13 cellular contexts compared by ENCODE assay signal in genomic region chr1:54095543-54096286, GRCh38. TPM values are rescaled to one million over a fixed set of nuclear protein-coding genes. Genes with fewer than 3 reads are reported as not detected.
A peak's percentile ranks its signal among the peaks of the same experiment; 100 is the strongest.
DNase-seq lines count a peak whose midpoint lies in the region; ATAC-seq and TF ChIP-seq lines count a peak whose summit lies in the region.
"Had no signal": no experiment of that assay in that cellular context is flagged by ENCODE, and none has a peak within 500 bp of the region (broad histone marks: within the 10 kb centered on the region; RNA-seq: fewer than 3 reads in every experiment).

No MANE protein-coding gene starts in this region.

- H3K36me3 Mint-ChIP-seq in effector memory CD8-positive, alpha-beta T cell (ENCODE audit: insufficient read depth): no peaks in the 10 kb centered on the region
- H3K36me3 Mint-ChIP-seq in natural killer cell: peaks cover 6% of the 10 kb centered on the region

- ATAC-seq in effector memory CD8-positive, alpha-beta T cell (replicated peaks): no peak
- ATAC-seq in natural killer cell: peak; percentile 55 to 91 (median 69)

- H3K9me3 Mint-ChIP-seq in effector memory CD8-positive, alpha-beta T cell: no peaks in the 10 kb centered on the region
- H3K9me3 Mint-ChIP-seq in natural killer cell: no peaks in the 10 kb centered on the region
- H3K9me3 Mint-ChIP-seq: activated CD4-positive, alpha-beta T cell treated with anti-CD3 and anti-CD28 coated beads, Interleukin-2, amount 10 ng/mL, durations not matched to agents 7 days and 5 days; CD4-positive, CD25-positive, alpha-beta regulatory T cell had no signal

- H3K4me1 Mint-ChIP-seq in effector memory CD8-positive, alpha-beta T cell (ENCODE audit: low read depth in 2 of 2): peaks cover 0 to 4% of the 10 kb centered on the region in 2 donors
- peaks cover 0 to 6% of the 10 kb centered on the region in 2 donors for H3K4me1 Mint-ChIP-seq in natural killer cell

- H3K27ac Mint-ChIP-seq in effector memory CD8-positive, alpha-beta T cell: peak overlapping the region; percentile 15 to 66
- peak overlapping the region; percentile 37 to 56 for H3K27ac Mint-ChIP-seq in natural killer cell
- H3K27ac Mint-ChIP-seq: activated CD4-positive, alpha-beta T cell treated with anti-CD3 and anti-CD28 coated beads, Interleukin-2, amount 10 ng/mL, durations not matched to agents 7 days and 5 days had no signal

- peak; percentile 90 for DNase-seq in DMS153 (lab: John Stamatoyannopoulos, UW)
- peak; percentile 79 for DNase-seq in NCI-H69 (lab: John Stamatoyannopoulos, UW)
- DNase-seq in effector memory CD8-positive, alpha-beta T cell: no peak
- DNase-seq in natural killer cell: no peak
- no peak for DNase-seq in DMS53 (lab: John Stamatoyannopoulos, UW)
- no peak for DNase-seq in cerebellum (ENCODE audit: low spot score)
- DNase-seq in midbrain (lab: John Stamatoyannopoulos, UW): no peak
- no peak for DNase-seq in SW 1271 (lab: John Stamatoyannopoulos, UW)
- DNase-seq: activated CD4-positive, alpha-beta T cell treated with anti-CD3 and anti-CD28 coated beads, Interleukin-2, amount 10 ng/mL, durations not matched to agents 7 days and 5 days; activated naive CD4-positive, alpha-beta T cell treated with Interleukin-2 at 50 U/mL for 16 hours; CD4-positive, CD25-positive, alpha-beta regulatory T cell; NCI-H187 had no signal

- intact Hi-C loops in natural killer cell (cut with micrococcal nuclease): no loop called here

- H3K4me3 Mint-ChIP-seq in effector memory CD8-positive, alpha-beta T cell: no peak overlapping the region
- no peak overlapping the region for H3K4me3 Mint-ChIP-seq in natural killer cell
- H3K4me3 Mint-ChIP-seq: activated CD4-positive, alpha-beta T cell treated with anti-CD3 and anti-CD28 coated beads, Interleukin-2, amount 10 ng/mL, durations not matched to agents 7 days and 5 days; CD4-positive, CD25-positive, alpha-beta regulatory T cell had no signal

- no peaks in the 10 kb centered on the region for H3K27me3 Mint-ChIP-seq in effector memory CD8-positive, alpha-beta T cell
- H3K27me3 Mint-ChIP-seq in natural killer cell (ENCODE audit: low read depth in 2 of 2): no peaks in the 10 kb centered on the region
- H3K27me3 Mint-ChIP-seq: activated CD4-positive, alpha-beta T cell treated with anti-CD3 and anti-CD28 coated beads, Interleukin-2, amount 10 ng/mL, durations not matched to agents 7 days and 5 days; CD4-positive, CD25-positive, alpha-beta regulatory T cell had no signal

- TF ChIP-seq CTCF in natural killer cell (IDR thresholded peaks at IDR 0.05): no peak

RNA-seq across cellular contexts. Expression of gene TCEANC2, which starts 42.3 kb away (rescaled TPM):
- 1 to 10 TPM; 5.1 to 9.5 (median 7.3) TPM for total RNA-seq in natural killer cell
- total RNA-seq in cerebellum: 7.8 TPM

RNA-seq across cellular contexts. Expression of gene TMEM59, which starts 42.7 kb away (rescaled TPM):
- total RNA-seq in natural killer cell (100 to 1,000 TPM; 187 to 202 (median 199) TPM), cerebellum (72.4 TPM)

RNA-seq across cellular contexts. Expression of gene CDCP2, which starts 57.1 kb away (rescaled TPM):
- under 1 TPM in 1 of 3 donors, not detected in 2; 0.30 TPM for total RNA-seq in natural killer cell
- total RNA-seq in cerebellum: not detected
- total RNA-seq: activated CD4-positive, alpha-beta T cell treated with anti-CD3 and anti-CD28 coated beads, Interleukin-2, amount 10 ng/mL, durations not matched to agents 7 days and 5 days; chondrocyte had no signal

Comparison
In these comparisons a context has a peak if more than half of its experiments do, and no peak if none do; other contexts are left out.
1. DNase-seq: peak in DMS153 (single experiment) and NCI-H69 (single experiment); none in effector memory CD8-positive, alpha-beta T cell (0 of 3), natural killer cell (single experiment), DMS53 (single experiment), cerebellum (single experiment), midbrain (single experiment) and SW 1271 (0 of 2).